ENCODE assay signal across 18 cellular contexts in the genomic region with DNA sequence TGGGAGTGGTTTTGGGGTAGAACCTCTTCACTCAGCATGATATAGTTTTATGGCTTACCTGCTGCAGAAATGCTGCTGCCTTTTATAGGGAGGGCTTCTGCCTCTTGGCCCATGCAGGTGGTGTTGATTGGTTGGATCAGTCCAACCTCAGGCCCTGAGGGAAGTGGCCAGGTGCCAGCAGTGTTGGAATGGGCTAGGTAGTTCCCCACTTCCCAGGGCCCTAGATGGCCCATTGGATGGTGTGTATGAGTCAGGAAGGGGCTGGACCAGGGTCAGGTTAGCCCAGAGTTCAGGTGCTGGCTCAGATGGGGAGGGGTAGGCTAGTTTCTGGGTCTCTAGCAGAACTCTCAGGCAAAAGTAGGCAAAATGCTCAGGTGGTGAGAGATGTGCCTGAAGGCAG.
"Had no signal": no experiment of that assay in that cellular context is flagged by ENCODE, and none has a peak within 500 bp of the region (broad histone marks: within the 10 kb centered on the region; RNA-seq: fewer than 3 reads in every experiment).

No MANE protein-coding gene starts in this region.

- H3K4me1 Mint-ChIP-seq: activated CD4-positive, alpha-beta T cell treated with anti-CD3 and anti-CD28 coated beads for 36 hours; naive B cell had no signal

- H3K27ac Mint-ChIP-seq: activated CD4-positive, alpha-beta T cell treated with anti-CD3 and anti-CD28 coated beads for 36 hours; activated naive CD4-positive, alpha-beta T cell treated with anti-CD3 and anti-CD28 coated beads, Interleukin-2, amount 50 U/mL, for 72 hours; activated T-helper 1 cell treated with anti-CD3 and anti-CD28 coated beads, Interleukin-12 subunit alpha, Interleukin-12 subunit beta, Interleukin-2, Interleukin-4 antibody, amounts not matched to agents 30 ng/mL and 10 ng/mL and 1 ng/mL, durations not matched to agents 14 hours and 24 hours and 36 hours; effector memory CD8-positive, alpha-beta T cell; naive B cell; progenitor cell of endocrine pancreas; T-helper 2 cell treated with Interferon-gamma antibody and Interleukin-4, amounts not matched to agents 5 μg/mL and 100 μg/mL, for 36 hours had no signal

- H3K27me3 Mint-ChIP-seq: effector memory CD8-positive, alpha-beta T cell; progenitor cell of endocrine pancreas had no signal

- H3K9me3 ChIP-seq: adrenal gland, mucosa of descending colon, tibial nerve, uterus had no signal

- DNase-seq: activated CD4-positive, alpha-beta T cell treated with anti-CD3 and anti-CD28 coated beads, Interleukin-2, amount 50 U/mL, for 48 hours; activated gamma-delta T cell treated with Interleukin-2 at 50 U/mL for 16 hours; activated T-cell treated with anti-CD3 and anti-CD28 coated beads for 4 hours; effector memory CD8-positive, alpha-beta T cell; naive B cell; stimulated activated CD4-positive, alpha-beta T cell treated with anti-CD3 and anti-CD28 coated beads, Interleukin-2, amount 100 ng/mL, for 24 hours; stimulated activated naive CD8-positive, alpha-beta T cell treated with anti-CD3 and anti-CD28 coated beads, Interleukin-15, Interleukin-2, amounts not matched to agents 100 U/mL and 50 U/mL, for 24 hours; uterus had no signal

- H3K27me3 ChIP-seq: adrenal gland, tibial nerve, uterus had no signal

- H3K4me3 ChIP-seq: adrenal gland, mucosa of descending colon, tibial nerve, uterus had no signal

- H3K36me3 Mint-ChIP-seq: activated naive CD4-positive, alpha-beta T cell treated with anti-CD3 and anti-CD28 coated beads, Interleukin-2, amount 50 U/mL, for 72 hours; naive B cell had no signal

- H3K4me1 ChIP-seq: adrenal gland, tibial nerve, uterus had no signal

- H3K27ac ChIP-seq: adrenal gland, tibial nerve, uterus had no signal

- FAIRE-seq: TTC549 had no signal

- H3K4me3 Mint-ChIP-seq: activated CD4-positive, alpha-beta T cell treated with anti-CD3 and anti-CD28 coated beads for 36 hours; activated T-helper 1 cell treated with anti-CD3 and anti-CD28 coated beads, Interleukin-12 subunit alpha, Interleukin-12 subunit beta, Interleukin-2, Interleukin-4 antibody, amounts not matched to agents 30 ng/mL and 10 ng/mL and 1 ng/mL, durations not matched to agents 14 hours and 24 hours and 36 hours; effector memory CD8-positive, alpha-beta T cell; naive B cell; neural crest cell; T-helper 2 cell treated with Interferon-gamma antibody and Interleukin-4, amounts not matched to agents 5 μg/mL and 100 μg/mL, for 36 hours had no signal

- ATAC-seq: effector memory CD8-positive, alpha-beta T cell; stimulated activated naive CD8-positive, alpha-beta T cell treated with anti-CD3 and anti-CD28 coated beads, Interleukin-15, Interleukin-2, amounts not matched to agents 100 U/mL and 50 U/mL, for 24 hours had no signal

- H3K36me3 ChIP-seq: adrenal gland, tibial nerve, uterus had no signal

- H3K9me3 Mint-ChIP-seq: activated naive CD4-positive, alpha-beta T cell treated with anti-CD3 and anti-CD28 coated beads, Interleukin-2, amount 50 U/mL, for 72 hours; activated T-helper 1 cell treated with anti-CD3 and anti-CD28 coated beads, Interleukin-12 subunit alpha, Interleukin-12 subunit beta, Interleukin-2, Interleukin-4 antibody, amounts not matched to agents 30 ng/mL and 10 ng/mL and 1 ng/mL, durations not matched to agents 14 hours and 24 hours and 36 hours; effector memory CD8-positive, alpha-beta T cell; neural crest cell; T-helper 2 cell treated with Interferon-gamma antibody and Interleukin-4, amounts not matched to agents 5 μg/mL and 100 μg/mL, for 36 hours had no signal
